27 cellular contexts compared by ENCODE assay signal in the genomic region with DNA sequence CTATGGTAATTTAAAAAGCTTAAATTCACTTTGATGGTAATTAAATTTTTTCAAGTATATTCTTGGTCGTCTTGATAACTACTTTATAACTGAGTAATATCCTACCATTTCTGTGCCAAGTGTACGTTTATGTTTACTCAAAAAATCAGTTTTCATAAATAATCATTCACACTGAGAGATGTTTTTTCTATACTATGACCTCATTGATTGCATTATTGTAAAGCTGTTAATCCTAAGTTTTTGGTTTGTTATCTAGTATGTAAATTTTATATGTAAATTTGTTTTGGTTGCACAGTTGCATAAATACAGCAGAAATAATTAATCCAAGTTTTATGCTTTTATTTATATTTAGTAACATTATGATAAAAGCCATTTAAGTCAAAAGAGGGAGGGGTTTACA.
DNase-seq lines count a peak whose midpoint lies in the region; ATAC-seq, FAIRE-seq and TF ChIP-seq lines count a peak whose summit lies in the region.
"Had no signal": no experiment of that assay in that cellular context is flagged by ENCODE, and none has a peak within 500 bp of the region (broad histone marks: within the 10 kb centered on the region; RNA-seq: fewer than 3 reads in every experiment).

No MANE protein-coding gene starts in this region.

- H3K27ac Mint-ChIP-seq in naive thymus-derived CD8-positive, alpha-beta T cell, result no peak overlapping the region
- no peak overlapping the region for H3K27ac Mint-ChIP-seq in CD14-positive monocyte
- H3K27ac Mint-ChIP-seq: B cell; CD4-positive, alpha-beta memory T cell; CD4-positive, CD25-positive, alpha-beta regulatory T cell; CD8-positive, alpha-beta memory T cell had no signal

- no TSS peak for BruUV-seq in HepG2 (replicated peaks; lab: Mats Ljungman, UMichigan)

- no peaks in the 10 kb centered on the region for H3K36me3 ChIP-seq in HepG2 (replicated peaks in 1 of 2; ENCODE audit: control insufficient read depth in 1 of 2, insufficient read depth in 2 of 2, low read length in 2 of 2)
- no peaks in the 10 kb centered on the region for H3K36me3 ChIP-seq in right lobe of liver
- H3K36me3 ChIP-seq in mesodermal cell (ENCODE audit: control insufficient read depth, insufficient read depth, low read length), result no peaks in the 10 kb centered on the region
- no peaks in the 10 kb centered on the region for H3K36me3 ChIP-seq in smooth muscle cell (ENCODE audit: low read depth)
- H3K36me3 ChIP-seq: BLaER1 treated with 17β-estradiol and CSF1 and Interleukin-3, amounts not matched to agents 10 nM and 100 nM had no signal

- no peaks in the 10 kb centered on the region for H3K36me3 Mint-ChIP-seq in naive thymus-derived CD8-positive, alpha-beta T cell
- H3K36me3 Mint-ChIP-seq in CD14-positive monocyte, result no peaks in the 10 kb centered on the region
- H3K36me3 Mint-ChIP-seq: CD4-positive, alpha-beta memory T cell; CD4-positive, CD25-positive, alpha-beta regulatory T cell; CD8-positive, alpha-beta memory T cell had no signal

- POLR2A ChIA-PET in HepG2 (lab: Yijun Ruan, JAX), result no interaction called here
- POLR2A ChIA-PET in naive thymus-derived CD8-positive, alpha-beta T cell (lab: Charles Lee), result no interaction called here

- H3K4me3 ChIP-seq in HepG2 (replicated peaks in 1 of 3; ENCODE audit: insufficient read depth in 1 of 3, low read depth in 2 of 3, low read length in 3 of 3) (no peak overlapping the region), right lobe of liver (no peak overlapping the region), mesodermal cell (ENCODE audit: extremely low read depth, insufficient read depth, low read length, poor library complexity, severe bottlenecking) (no peak overlapping the region), smooth muscle cell (no peak overlapping the region)
- H3K4me3 ChIP-seq: A549; BLaER1 treated with 17β-estradiol and CSF1 and Interleukin-3, amounts not matched to agents 10 nM and 100 nM; GM12878 had no signal

- intact Hi-C loops in HepG2 (cut with micrococcal nuclease; ENCODE audit: unreplicated experiment), result no loop called here
- intact Hi-C loops in right lobe of liver (cut with DNase I), result no loop called here
- intact Hi-C loops in CD14-positive monocyte (cut with micrococcal nuclease), result no loop called here

- peaks cover 0 to 13% (median 0%) of the 10 kb centered on the region in 9 donors for H3K9me3 Mint-ChIP-seq in naive thymus-derived CD8-positive, alpha-beta T cell
- peaks cover 0 to 9% (median 2%) of the 10 kb centered on the region in 7 donors for H3K9me3 Mint-ChIP-seq in CD14-positive monocyte
- H3K9me3 Mint-ChIP-seq: CD8-positive, alpha-beta memory T cell had no signal

- in situ Hi-C loops in HepG2 (cut with HindIII; ENCODE audit: extremely low pct_ligation_motif_present, low pct_unique_long_range_greater_than_20kb), result no loop called here

- FAIRE-seq in HepG2 (lab: Jason Lieb, UNC), result no peak
- FAIRE-seq in endometrium (lab: Jason Lieb, UNC), result peak; percentile 35
- FAIRE-seq: A549, GM12878, GM12892, GM18507 had no signal

- TF ChIP-seq POLR2A in HepG2 (IDR thresholded peaks at IDR 0.05; ENCODE audit: insufficient read depth in 1 of 2, low read depth in 2 of 2, low read length in 2 of 2) (no peak), right lobe of liver (IDR thresholded peaks at IDR 0.05) (no peak)

- no peaks in the 10 kb centered on the region for H4K20me1 ChIP-seq in HepG2 (ENCODE audit: insufficient read depth, low read length)
- no peaks in the 10 kb centered on the region for H4K20me1 ChIP-seq in smooth muscle cell (ENCODE audit: low read depth)
- H4K20me1 ChIP-seq: BLaER1 treated with 17β-estradiol and CSF1 and Interleukin-3, amounts not matched to agents 10 nM and 100 nM had no signal

- TF ChIP-seq EP300 in HepG2 (IDR thresholded peaks at IDR 0.05; ENCODE audit: low read depth in 2 of 2, low read length in 2 of 2), result no peak
- no peak for TF ChIP-seq EP300 in HepG2 (CRISPR knock-in tag; IDR thresholded peaks at IDR 0.05; ENCODE audit: borderline replicate concordance)

- WGBS in HepG2 (ENCODE audit: low lambda C conversion rate), result 0% methylated on average over 2 of the region's 2 CpGs
- WGBS in right lobe of liver (ENCODE audit: insufficient coverage, low coverage, low lambda C conversion rate, missing lambda C conversion rate), result 41% methylated on average over 2 of the region's 2 CpGs
- WGBS in mesodermal cell (ENCODE audit: insufficient coverage in 2 of 2), 2 experiments, result no CpG with 5 or more reads among the region's 2 CpGs
- 85% methylated on average over 2 of the region's 2 CpGs for WGBS in smooth muscle cell (ENCODE audit: low lambda C conversion rate)

- H2AFZ ChIP-seq in HepG2 (ENCODE audit: low read length), result no peak overlapping the region
- peak overlapping the region; percentile 24 for H2AFZ ChIP-seq in smooth muscle cell (ENCODE audit: low read depth)

- no peaks in the 10 kb centered on the region for H3K27me3 ChIP-seq in HepG2 (ENCODE audit: control insufficient read depth in 1 of 2, insufficient read depth in 2 of 2, low read length in 2 of 2)
- H3K27me3 ChIP-seq in right lobe of liver, result no peaks in the 10 kb centered on the region
- no peaks in the 10 kb centered on the region for H3K27me3 ChIP-seq in smooth muscle cell (ENCODE audit: low read depth)
- H3K27me3 ChIP-seq: BLaER1 treated with 17β-estradiol and CSF1 and Interleukin-3, amounts not matched to agents 10 nM and 100 nM had no signal

- H3K79me2 ChIP-seq in HepG2 (ENCODE audit: insufficient read depth, low read length) (no peaks in the 10 kb centered on the region), smooth muscle cell (ENCODE audit: low read depth) (no peaks in the 10 kb centered on the region)

- TF ChIP-seq CTCF in HepG2 (CRISPR knock-in tag; IDR thresholded peaks at IDR 0.05) (no peak), right lobe of liver (IDR thresholded peaks at IDR 0.05) (no peak), smooth muscle cell (IDR thresholded peaks at IDR 0.05; ENCODE audit: borderline replicate concordance, insufficient read depth, poor library complexity, severe bottlenecking) (no peak), CD14-positive monocyte (IDR thresholded peaks at IDR 0.05) (no peak)

- no peaks in the 10 kb centered on the region for H3K9me3 ChIP-seq in HepG2 (ENCODE audit: low read length)
- H3K9me3 ChIP-seq in right lobe of liver, result no peaks in the 10 kb centered on the region
- no peaks in the 10 kb centered on the region for H3K9me3 ChIP-seq in mesodermal cell (ENCODE audit: control insufficient read depth, low read length)
- H3K9me3 ChIP-seq in smooth muscle cell (replicated peaks; ENCODE audit: low read depth), result no peaks in the 10 kb centered on the region
- H3K9me3 ChIP-seq: A549; BLaER1 treated with 17β-estradiol and CSF1 and Interleukin-3, amounts not matched to agents 10 nM and 100 nM had no signal

- CTCF ChIA-PET in HepG2 (lab: Yijun Ruan, JAX; ENCODE audit: low intra/inter-chr PET ratio, low total read pairs), result no interaction called here

- H3K4me2 ChIP-seq in HepG2 (ENCODE audit: low read depth, low read length) (no peak overlapping the region), smooth muscle cell (peak overlapping the region; percentile 71)
- H3K4me2 ChIP-seq: A549; BLaER1 treated with 17β-estradiol and CSF1 and Interleukin-3, amounts not matched to agents 10 nM and 100 nM had no signal

- no peak for TF ChIP-seq RAD21 in HepG2 (CRISPR knock-in tag; IDR thresholded peaks at IDR 0.05)

- peaks cover 9% of the 10 kb centered on the region for H3F3A ChIP-seq in smooth muscle cell (ENCODE audit: low read depth)

- no peaks in the 10 kb centered on the region for H3K4me1 Mint-ChIP-seq in naive thymus-derived CD8-positive, alpha-beta T cell
- no peaks in the 10 kb centered on the region for H3K4me1 Mint-ChIP-seq in CD14-positive monocyte
- H3K4me1 Mint-ChIP-seq: B cell; CD4-positive, alpha-beta memory T cell; CD4-positive, CD25-positive, alpha-beta regulatory T cell; CD8-positive, alpha-beta memory T cell had no signal

- no peak overlapping the region for H3K4me3 Mint-ChIP-seq in naive thymus-derived CD8-positive, alpha-beta T cell
- H3K4me3 Mint-ChIP-seq in CD14-positive monocyte, result no peak overlapping the region
- H3K4me3 Mint-ChIP-seq: B cell; CD4-positive, alpha-beta memory T cell; CD4-positive, CD25-positive, alpha-beta regulatory T cell; CD8-positive, alpha-beta memory T cell had no signal

- ATAC-seq in HepG2 (no peak), right lobe of liver (no peak)
- no peak for ATAC-seq in naive thymus-derived CD8-positive, alpha-beta T cell
- ATAC-seq: A549, GM12878 had no signal

- H3K4me1 ChIP-seq in HepG2 (ENCODE audit: insufficient read depth, low read length) (no peaks in the 10 kb centered on the region), right lobe of liver (no peaks in the 10 kb centered on the region), mesodermal cell (ENCODE audit: control insufficient read depth, insufficient read depth, low read length, poor library complexity, severe bottlenecking) (peaks cover 42% of the 10 kb centered on the region), smooth muscle cell (ENCODE audit: low read depth) (peaks cover 6% of the 10 kb centered on the region)
- H3K4me1 ChIP-seq: BLaER1 treated with 17β-estradiol and CSF1 and Interleukin-3, amounts not matched to agents 10 nM and 100 nM had no signal

- DNase-seq in HepG2 (ENCODE audit: low spot score), result no peak
- no peak for DNase-seq in right lobe of liver
- DNase-seq in smooth muscle cell (lab: John Stamatoyannopoulos, UW; ENCODE audit: unreplicated experiment), result no peak
- DNase-seq in naive thymus-derived CD8-positive, alpha-beta T cell, result no peak
- DNase-seq in CD14-positive monocyte (ENCODE audit: low spot score), result no peak
- DNase-seq in RKO (ENCODE audit: low spot score), result no peak
- DNase-seq: AML-193; CD4-positive, alpha-beta memory T cell; CD4-positive, CD25-positive, alpha-beta regulatory T cell; CD8-positive, alpha-beta memory T cell; COR-L47; DMS 273 treated with DMSO at 0.1 percent for 48 hours; DMS153; DMS53; DMS79; DND-41; GDM1 had no signal

- H3K27me3 Mint-ChIP-seq in naive thymus-derived CD8-positive, alpha-beta T cell, result peaks cover 0 to 4% (median 0%) of the 10 kb centered on the region in 5 donors
- H3K27me3 Mint-ChIP-seq in CD14-positive monocyte (ENCODE audit: low read depth in 3 of 3), result peaks cover 0 to 3% (median 0%) of the 10 kb centered on the region in 3 donors
- H3K27me3 Mint-ChIP-seq: B cell; CD4-positive, alpha-beta memory T cell; CD8-positive, alpha-beta memory T cell had no signal

- H3K27ac ChIP-seq in HepG2 (ENCODE audit: extremely low read length, insufficient read depth, low read length), result no peak overlapping the region
- no peak overlapping the region for H3K27ac ChIP-seq in right lobe of liver
- H3K27ac ChIP-seq in mesodermal cell (ENCODE audit: low read depth, low read length, severe bottlenecking), result peak overlapping the region; percentile 82
- peak overlapping the region; percentile 34 for H3K27ac ChIP-seq in smooth muscle cell (ENCODE audit: low read depth)
- H3K27ac ChIP-seq: 22Rv1; A549; BLaER1 treated with 17β-estradiol and CSF1 and Interleukin-3, amounts not matched to agents 10 nM and 100 nM; C4-2B had no signal

- H3K9ac ChIP-seq in HepG2 (ENCODE audit: insufficient read depth, low read depth, low read length) (no peak overlapping the region), smooth muscle cell (ENCODE audit: low read depth) (no peak overlapping the region)
- H3K9ac ChIP-seq: BLaER1 treated with 17β-estradiol and CSF1 and Interleukin-3, amounts not matched to agents 10 nM and 100 nM had no signal

TF ChIP-seq in HepG2, 621 proteins besides CTCF, POLR2A, EP300 and RAD21 (continues in another document):
- no peak for TF ChIP-seq NR2F1 (CRISPR knock-in tag; IDR thresholded peaks at IDR 0.05)

Comparison
In these comparisons a context has a peak if more than half of its experiments do, and no peak if none do; other contexts are left out.
1. H3K27ac ChIP-seq: peak in mesodermal cell (single experiment) and smooth muscle cell (single experiment); none in HepG2 (single experiment) and right lobe of liver (0 of 3).